In the genomic region with DNA sequence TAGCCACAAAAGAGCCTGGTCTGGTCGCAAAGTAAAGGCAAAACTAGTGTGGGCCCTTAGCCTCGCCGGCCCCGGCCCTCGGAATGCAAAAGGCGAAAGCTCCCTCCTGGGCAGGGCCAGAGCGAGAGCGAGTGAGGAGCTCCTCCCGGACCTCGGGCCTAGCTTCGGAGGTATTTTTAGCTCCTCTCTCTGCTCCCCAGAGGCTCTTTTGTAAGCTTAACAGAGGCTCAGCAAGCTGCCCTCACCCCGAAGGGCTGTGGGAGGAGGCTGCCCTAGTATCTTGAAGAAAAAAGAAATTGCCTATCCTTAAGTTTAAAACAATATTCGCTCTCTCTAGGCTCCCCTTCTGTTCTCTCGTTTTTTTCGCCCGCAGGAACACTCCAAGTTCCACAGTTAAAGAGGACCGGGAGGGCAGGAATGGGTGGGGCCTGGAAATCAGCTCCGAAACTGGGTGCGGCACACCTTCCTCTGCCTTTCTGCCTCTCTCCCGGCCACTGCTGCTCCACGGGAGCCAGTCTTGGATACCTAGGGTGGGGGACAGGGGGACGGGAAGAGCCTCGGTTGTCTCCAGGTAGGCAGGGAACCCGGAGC, we compare ENCODE assay signal across 14 cellular contexts. TPM values are rescaled to one million over a fixed set of nuclear protein-coding genes. Genes with fewer than 3 reads are reported as not detected.
DNase-seq lines count a peak whose midpoint lies in the region; ATAC-seq and TF ChIP-seq lines count a peak whose summit lies in the region.
"Had no signal": no experiment of that assay in that cellular context is flagged by ENCODE, and none has a peak within 500 bp of the region (broad histone marks: within the 10 kb centered on the region; RNA-seq: fewer than 3 reads in every experiment).

No MANE protein-coding gene starts in this region.

- H4K12ac ChIP-seq in trophoblast cell (ENCODE audit: low read depth, low read length): peak overlapping the region; percentile 9

- H3K79me2 ChIP-seq in trophoblast cell (ENCODE audit: control insufficient read depth, insufficient read depth, low read length, poor library complexity): peaks cover 4% of the 10 kb centered on the region

- peak overlapping the region; percentile 74 for H3K14ac ChIP-seq in trophoblast cell (ENCODE audit: low read length)

- peak overlapping the region; percentile 87 for H3K4ac ChIP-seq in trophoblast cell (ENCODE audit: low read depth, low read length)

- H3K79me1 ChIP-seq in trophoblast cell (ENCODE audit: low read length): peaks cover 31% of the 10 kb centered on the region

- H3K4me3 ChIP-seq in ascending aorta (peak overlapping the region; percentile 34 to 55), trophoblast cell (ENCODE audit: low read depth, low read length) (no peak overlapping the region)

- peak overlapping the region; percentile 3 for H2BK12ac ChIP-seq in trophoblast cell (ENCODE audit: low read length)

- peak overlapping the region; percentile 79 for H3K4me2 ChIP-seq in trophoblast cell (ENCODE audit: low read length)

- intact Hi-C loops in ascending aorta (cut with DNase I) (no loop called here), left cardiac atrium (cut with DNase I) (no loop called here)

- H4K91ac ChIP-seq in trophoblast cell (ENCODE audit: low read depth, low read length): peak overlapping the region; percentile 96

- WGBS in trophoblast cell (ENCODE audit: extremely low coverage, insufficient coverage, insufficient read length): no CpG with 5 or more reads among the region's 24 CpGs

- H4K8ac ChIP-seq in trophoblast cell (ENCODE audit: low read depth, low read length): peak overlapping the region; percentile 78

- H2BK120ac ChIP-seq in trophoblast cell (ENCODE audit: insufficient read depth, low read length, poor library complexity): peak overlapping the region; percentile 83

- in situ Hi-C loops in KBM-7 (cut with MboI; ENCODE audit: low pct_unique_long_range_greater_than_20kb, low sequenced_read_pairs): no loop called here

- H3K9me3 ChIP-seq in ascending aorta (no peaks in the 10 kb centered on the region), trophoblast cell (ENCODE audit: insufficient read depth, low read depth, low read length) (no peaks in the 10 kb centered on the region)

- peak overlapping the region; percentile 15 for H2AFZ ChIP-seq in trophoblast cell (ENCODE audit: insufficient read depth, low read length, poor library complexity)

- H3K36me3 ChIP-seq in ascending aorta: no peaks in the 10 kb centered on the region
- peaks cover 0 to 2% of the 10 kb centered on the region in 2 experiments for H3K36me3 ChIP-seq in trophoblast cell (ENCODE audit: control insufficient read depth in 1 of 2, insufficient read depth in 2 of 2, low read length in 2 of 2)

- H3K27ac ChIP-seq in ascending aorta (peak overlapping the region; percentile 96 to 97), trophoblast cell (ENCODE audit: low read depth, low read length) (peak overlapping the region; percentile 99)

- ATAC-seq in left cardiac atrium (peak; percentile 14 to 30), HG03457 (IDR thresholded peaks at IDR 0.05; ENCODE audit: unreplicated experiment) (no peak)
- ATAC-seq: T-cell had no signal

- H3K9ac ChIP-seq in trophoblast cell (ENCODE audit: low read length): peak overlapping the region; percentile 80

- TF ChIP-seq CTCF in ascending aorta (IDR thresholded peaks at IDR 0.05): no peak

- no peak overlapping the region for H3K23ac ChIP-seq in trophoblast cell (ENCODE audit: low read length)

- no peaks in the 10 kb centered on the region for H3K27me3 ChIP-seq in ascending aorta
- H3K27me3 ChIP-seq in trophoblast cell (ENCODE audit: insufficient read depth, low read length): peaks cover 16% of the 10 kb centered on the region

- peak overlapping the region; percentile 49 for H3K18ac ChIP-seq in trophoblast cell (ENCODE audit: low read length)

- H3K4me1 ChIP-seq in ascending aorta (peaks cover 0 to 15% of the 10 kb centered on the region in 2 donors), trophoblast cell (ENCODE audit: control insufficient read depth in 1 of 2, insufficient read depth in 2 of 2, low read length in 2 of 2) (peaks cover 9 to 16% of the 10 kb centered on the region in 2 experiments)

- peak; percentile 70 for DNase-seq in ELF-1 (ENCODE audit: low read depth, low spot score)
- peak in 1 of 2 donors; percentile 83 for DNase-seq in ascending aorta (ENCODE audit: low spot score in 2 of 2)
- DNase-seq in left cardiac atrium: peak; percentile 72
- no peak for DNase-seq in trophoblast cell
- DNase-seq in NCI-H1694 (lab: John Stamatoyannopoulos, UW): no peak
- no peak for DNase-seq in KBM-7
- no peak for DNase-seq in C1 segment of cervical spinal cord (lab: John Stamatoyannopoulos, UW)
- DNase-seq: ACHN; activated CD4-positive, alpha-beta T cell treated with anti-CD3 and anti-CD28 coated beads for 48 hours; OCI-M1; T-cell had no signal

- no peak overlapping the region for H2AK5ac ChIP-seq in trophoblast cell (ENCODE audit: low read length)

- peak overlapping the region; percentile 84 for H2BK5ac ChIP-seq in trophoblast cell (ENCODE audit: low read depth, low read length, poor library complexity)

RNA-seq across cellular contexts. Expression of gene HAND2, which starts 12.2 kb away (rescaled TPM):
- total RNA-seq in ascending aorta (6.0 TPM), left cardiac atrium (10 to 100 TPM; 63.2 to 75.1 TPM)
- 12.4 and 13.9 TPM in 2 replicates for polyA plus RNA-seq in trophoblast cell (2013)
- total RNA-seq: epithelial cell of proximal tubule, M059J, T-cell had no signal

Comparison
In these comparisons a context has a peak if more than half of its experiments do, and no peak if none do; other contexts are left out.
1. DNase-seq: peak in ELF-1 (single experiment) and left cardiac atrium (single experiment); none in trophoblast cell (0 of 2), NCI-H1694 (single experiment), KBM-7 (single experiment) and C1 segment of cervical spinal cord (0 of 14).